In the genomic region with DNA sequence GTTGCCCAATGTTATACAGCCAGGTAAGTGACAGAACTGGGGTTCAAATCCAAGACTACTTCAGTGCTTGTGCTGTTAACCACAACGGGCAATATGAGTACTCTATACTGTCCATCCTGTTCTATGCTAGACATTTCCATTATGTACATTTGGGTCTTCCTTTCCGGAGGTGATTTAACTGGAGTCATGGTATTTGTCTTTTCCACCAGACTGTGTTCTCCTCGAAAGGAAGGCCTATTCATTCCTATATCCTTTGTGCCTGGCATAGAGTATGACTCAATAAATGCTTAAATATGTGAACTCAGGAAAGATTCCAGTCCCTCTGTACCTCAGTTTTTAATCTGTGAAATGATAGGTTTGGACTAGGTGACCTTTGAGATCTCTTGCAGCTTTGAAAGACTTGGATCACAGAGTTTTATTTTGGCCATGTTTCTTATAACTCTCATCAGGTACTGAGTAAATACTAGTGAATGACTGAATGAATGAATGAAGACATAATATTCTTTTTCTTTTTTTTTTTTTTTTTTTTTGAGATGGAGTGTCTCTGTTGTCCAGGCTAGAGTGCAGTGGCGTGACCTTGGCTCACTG, we compare ENCODE assay signal across 25 cellular contexts. TPM values are rescaled to one million over a fixed set of nuclear protein-coding genes. Genes with fewer than 3 reads are reported as not detected.
A peak's percentile ranks its signal among the peaks of the same experiment; 100 is the strongest.
DNase-seq lines count a peak whose midpoint lies in the region; ATAC-seq, FAIRE-seq and TF ChIP-seq lines count a peak whose summit lies in the region.
"Had no signal": no experiment of that assay in that cellular context is flagged by ENCODE, and none has a peak within 500 bp of the region (broad histone marks: within the 10 kb centered on the region; RNA-seq: fewer than 3 reads in every experiment).

No MANE protein-coding gene starts in this region.

- no peak overlapping the region for H3K27ac ChIP-seq in PC-3 (ENCODE audit: low read length)

- ATAC-seq in PC-3 (no peak; the same call in 1 of the 2 replicates), memory B cell (ENCODE audit: low read depth) (no peak), HG02885 (IDR thresholded peaks at IDR 0.05; ENCODE audit: poor library complexity, unreplicated experiment) (no peak), GM21360 (IDR thresholded peaks at IDR 0.05; ENCODE audit: unreplicated experiment) (no peak)
- ATAC-seq in activated CD4-positive, alpha-beta T cell treated with anti-CD3 and anti-CD28 coated beads for 36 hours: no peak
- ATAC-seq: GM23338, HCT116 had no signal

- FAIRE-seq in GM12892 (lab: Jason Lieb, UNC) (peak; percentile 81), frontal cortex (lab: Jason Lieb, UNC) (no peak)
- FAIRE-seq: GM12891 had no signal

- H3K27me3 Mint-ChIP-seq in memory B cell: no peaks in the 10 kb centered on the region
- H3K27me3 Mint-ChIP-seq in activated CD4-positive, alpha-beta T cell treated with anti-CD3 and anti-CD28 coated beads for 36 hours: no peaks in the 10 kb centered on the region
- H3K27me3 Mint-ChIP-seq: CD4-positive, alpha-beta memory T cell had no signal

- peaks cover 98% of the 10 kb centered on the region for H3K79me2 ChIP-seq in PC-3 (ENCODE audit: low read length)

- no peaks in the 10 kb centered on the region for H3K9me2 ChIP-seq in PC-3 (replicated peaks; ENCODE audit: low read length)

- peaks cover 6% of the 10 kb centered on the region for H3K36me3 Mint-ChIP-seq in memory B cell
- peaks cover 12% of the 10 kb centered on the region for H3K36me3 Mint-ChIP-seq in activated CD4-positive, alpha-beta T cell treated with anti-CD3 and anti-CD28 coated beads for 36 hours (ENCODE audit: low read depth)

- no peak for TF ChIP-seq POLR2A in GM12892 (IDR thresholded peaks at IDR 0.05; ENCODE audit: low read depth, low read length)

- H3K27me3 ChIP-seq in PC-3 (ENCODE audit: low read length): no peaks in the 10 kb centered on the region

- H3K4me1 ChIP-seq in PC-3 (ENCODE audit: insufficient read depth, low read length): peaks cover 14% of the 10 kb centered on the region; the same call in 1 of the 2 replicates

- peaks cover 7% of the 10 kb centered on the region; the same call in 1 of the 2 replicates for H3K36me3 ChIP-seq in PC-3 (ENCODE audit: low read depth, low read length)

- no peak for DNase-seq in GM12892 (ENCODE audit: insufficient read length)
- DNase-seq in PC-3: no peak
- peak; percentile 55 for DNase-seq in dermis blood vessel endothelial cell
- DNase-seq in memory B cell (ENCODE audit: low spot score in 2 of 2): no peak
- DNase-seq in activated CD4-positive, alpha-beta T cell treated with anti-CD3 and anti-CD28 coated beads for 36 hours: no peak
- no peak for DNase-seq in frontal cortex (ENCODE audit: low spot score in 2 of 2)
- DNase-seq: 8988T; C1 segment of cervical spinal cord; Calu3; CD4-positive, alpha-beta memory T cell; COR-L47; DMS53; DMS79 treated with DMSO at 0.1 percent for 48 hours; GF-D8; H9 had no signal

- intact Hi-C loops in PC-3 (cut with micrococcal nuclease): no loop called here
- intact Hi-C loops in activated CD4-positive, alpha-beta T cell treated with anti-CD3 and anti-CD28 coated beads for 36 hours (cut with DNase I, micrococcal nuclease): no loop called here

- no peak for TF ChIP-seq CTCF in PC-3 (conservative IDR thresholded peaks at IDR 0.05; ENCODE audit: low read depth, low read length)

- 0 out of 2 replicates have a peak overlapping the region, but pooled peaks have one; percentile 7 for H3K4me2 ChIP-seq in PC-3 (ENCODE audit: low read length)
- H3K4me2 ChIP-seq: GM23338 had no signal

- no peaks in the 10 kb centered on the region for H3K9me3 ChIP-seq in PC-3 (ENCODE audit: low read length)

- no peaks in the 10 kb centered on the region for H3K9me3 Mint-ChIP-seq in memory B cell
- no peaks in the 10 kb centered on the region for H3K9me3 Mint-ChIP-seq in activated CD4-positive, alpha-beta T cell treated with anti-CD3 and anti-CD28 coated beads for 36 hours (ENCODE audit: low read depth)
- H3K9me3 Mint-ChIP-seq: CD4-positive, alpha-beta memory T cell; GM23338; H9 had no signal

- POLR2A ChIA-PET in PC-3 (lab: Charles Lee; ENCODE audit: unreplicated experiment): no interaction called here
- POLR2A ChIA-PET in activated CD4-positive, alpha-beta T cell treated with anti-CD3 and anti-CD28 coated beads for 36 hours (lab: Charles Lee): no interaction called here

- H4K20me1 ChIP-seq in PC-3 (ENCODE audit: low read length): peaks cover 18% of the 10 kb centered on the region

- peak overlapping the region; percentile 72 for H3K27ac Mint-ChIP-seq in memory B cell
- H3K27ac Mint-ChIP-seq in activated CD4-positive, alpha-beta T cell treated with anti-CD3 and anti-CD28 coated beads for 36 hours: no peak overlapping the region
- H3K27ac Mint-ChIP-seq: GM23338, H9 had no signal

- no peaks in the 10 kb centered on the region for H3F3A ChIP-seq in PC-3 (ENCODE audit: low read length, unreplicated experiment)

- no peak overlapping the region for H2AFZ ChIP-seq in PC-3 (ENCODE audit: low read length)
- H2AFZ ChIP-seq: GM23338 had no signal

- H3K9ac ChIP-seq in PC-3 (ENCODE audit: low read length): no peak overlapping the region

- H3K4me1 Mint-ChIP-seq in memory B cell: peaks cover 27% of the 10 kb centered on the region
- H3K4me1 Mint-ChIP-seq in activated CD4-positive, alpha-beta T cell treated with anti-CD3 and anti-CD28 coated beads for 36 hours: peaks cover 39% of the 10 kb centered on the region
- H3K4me1 Mint-ChIP-seq: GM23338 had no signal

- H3K4me3 Mint-ChIP-seq in memory B cell: no peak overlapping the region
- no peak overlapping the region for H3K4me3 Mint-ChIP-seq in activated CD4-positive, alpha-beta T cell treated with anti-CD3 and anti-CD28 coated beads for 36 hours
- H3K4me3 Mint-ChIP-seq: CD4-positive, alpha-beta memory T cell; GM23338; H9 had no signal

- no peak overlapping the region for H3K4me3 ChIP-seq in PC-3 (ENCODE audit: low read length)
- H3K4me3 ChIP-seq: GM23338 had no signal

- BruUV-seq in PC-3 (replicated peaks; lab: Mats Ljungman, UMichigan): no TSS peak

- CTCF ChIA-PET in PC-3 (lab: Charles Lee): no interaction called here
- CTCF ChIA-PET in activated CD4-positive, alpha-beta T cell treated with anti-CD3 and anti-CD28 coated beads for 36 hours (lab: Charles Lee): no interaction called here

RNA-seq across cellular contexts. Expression of a gene that starts 6.6 kb away (rescaled TPM):
- 29.2 TPM for polyA plus RNA-seq in GM12892 (2012; ENCODE audit: missing spikeins)
- total RNA-seq in PC-3 (2014; rRNA removed) (37.3 and 40.2 TPM in 2 replicates), dermis blood vessel endothelial cell (26.9 and 36.4 TPM in 2 replicates), frontal cortex (17.9 TPM)
- 10 to 100 TPM; 28.7 to 29.5 TPM for total RNA-seq in activated CD4-positive, alpha-beta T cell treated with anti-CD3 and anti-CD28 coated beads for 36 hours

RNA-seq across cellular contexts. Expression of a gene that starts 7.0 kb away (rescaled TPM):
- 8.3 TPM for polyA plus RNA-seq in GM12892 (2012; ENCODE audit: missing spikeins)
- total RNA-seq in PC-3 (2014; rRNA removed): 5.0 and 14.0 TPM in 2 replicates
- 6.1 and 6.3 TPM in 2 replicates for total RNA-seq in dermis blood vessel endothelial cell
- 10 to 100 TPM; 11.3 to 19.0 TPM for total RNA-seq in activated CD4-positive, alpha-beta T cell treated with anti-CD3 and anti-CD28 coated beads for 36 hours
- total RNA-seq in frontal cortex: 4.9 TPM

RNA-seq across cellular contexts. Expression of a gene that starts 57.2 kb away (rescaled TPM):
- not detected for polyA plus RNA-seq in GM12892 (2012; ENCODE audit: missing spikeins)
- not detected in 2 replicates for total RNA-seq in PC-3 (2014; rRNA removed)
- total RNA-seq in dermis blood vessel endothelial cell: not detected in 2 replicates
- not detected for total RNA-seq in activated CD4-positive, alpha-beta T cell treated with anti-CD3 and anti-CD28 coated beads for 36 hours
- not detected for total RNA-seq in frontal cortex
- total RNA-seq: A673; Calu3; CD4-positive, alpha-beta memory T cell; Daoy; G401; GM23338; H4; H9 had no signal
- polyA plus RNA-seq: BJ; CD4-positive, alpha-beta memory T cell; GM23338 had no signal
